10 cellular contexts compared by ENCODE assay signal in the genomic region with DNA sequence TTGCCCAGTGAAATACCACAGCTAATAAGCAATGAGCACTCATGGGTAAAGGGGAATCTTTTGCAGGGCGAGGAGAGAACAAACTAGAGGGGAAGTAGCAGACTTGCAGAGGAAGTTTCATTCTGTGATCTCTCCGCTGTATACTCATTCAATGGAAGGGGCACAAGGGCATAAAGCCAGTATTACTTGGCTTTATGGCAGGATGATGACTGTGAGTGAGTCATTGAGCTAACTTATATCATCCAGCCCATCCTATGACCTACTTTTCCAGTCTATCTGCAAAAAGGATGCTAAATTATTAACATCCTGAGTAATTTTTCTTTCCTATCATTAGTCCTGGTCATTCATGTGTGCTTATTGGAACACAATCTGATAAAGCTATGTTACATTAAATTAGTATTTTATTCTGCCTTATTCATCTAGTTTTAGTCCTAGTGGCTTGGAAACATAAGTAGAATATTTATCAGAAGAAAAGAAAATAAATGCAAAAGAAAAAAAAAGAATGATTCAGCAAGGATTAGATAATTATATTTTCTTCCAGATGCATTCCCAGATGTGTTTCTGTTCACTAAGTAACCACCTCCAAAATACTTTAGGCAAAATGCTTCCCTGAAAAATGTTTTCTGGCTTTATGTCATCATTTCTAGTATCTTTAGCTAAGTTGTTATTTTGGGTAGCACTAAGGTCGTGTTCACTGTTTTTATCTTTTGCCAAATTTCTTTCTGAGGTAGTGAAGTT.
DNase-seq lines count a peak whose midpoint lies in the region; ATAC-seq, FAIRE-seq and TF ChIP-seq lines count a peak whose summit lies in the region.
"Had no signal": no experiment of that assay in that cellular context is flagged by ENCODE, and none has a peak within 500 bp of the region (broad histone marks: within the 10 kb centered on the region; RNA-seq: fewer than 3 reads in every experiment).

No MANE protein-coding gene starts in this region.

- H3K27me3 ChIP-seq in HepG2 (ENCODE audit: control insufficient read depth in 1 of 2, insufficient read depth in 2 of 2, low read length in 2 of 2), result no peaks in the 10 kb centered on the region
- H3K27me3 ChIP-seq: suprapubic skin had no signal

- H3K27ac Mint-ChIP-seq in activated B cell treated with CpG ODN at 0.5 μM for 24 hours, result no peak overlapping the region

- no peak overlapping the region for H3K4me3 ChIP-seq in HepG2 (replicated peaks in 1 of 3; ENCODE audit: insufficient read depth in 1 of 3, low read depth in 2 of 3, low read length in 3 of 3)
- H3K4me3 ChIP-seq: suprapubic skin had no signal

- intact Hi-C loops in activated B cell treated with CpG ODN at 0.5 μM for 24 hours (cut with micrococcal nuclease), result loop anchor here (2.0 to 10.0 kb wide), 2 partner anchors 17 to 601 kb away; partner anchors contain the start of gene E2F3
- intact Hi-C loops in HepG2 (cut with micrococcal nuclease; ENCODE audit: unreplicated experiment), result no loop called here

- no peak overlapping the region for H3K4me2 ChIP-seq in HepG2 (ENCODE audit: low read depth, low read length)

- peaks cover 20% of the 10 kb centered on the region for H3K36me3 Mint-ChIP-seq in activated B cell treated with CpG ODN at 0.5 μM for 24 hours (ENCODE audit: low read depth)

- peak overlapping the region; percentile 9 for H3K4me3 Mint-ChIP-seq in activated B cell treated with CpG ODN at 0.5 μM for 24 hours
- H3K4me3 Mint-ChIP-seq: activated T-cell treated with anti-CD3 and anti-CD28 coated beads, Interleukin-2, amount 50 U/mL, for 4 hours had no signal

- 94% methylated on average over 3 of the region's 3 CpGs for WGBS in HepG2 (ENCODE audit: low lambda C conversion rate)

- no peaks in the 10 kb centered on the region; a peak in 1 of 5 replicates for H3K36me3 ChIP-seq in HepG2 (replicated peaks in 1 of 2; ENCODE audit: control insufficient read depth in 1 of 2, insufficient read depth in 2 of 2, low read length in 2 of 2)
- H3K36me3 ChIP-seq: suprapubic skin had no signal

- TF ChIP-seq EP300 in HepG2 (IDR thresholded peaks at IDR 0.05; ENCODE audit: low read depth in 2 of 2, low read length in 2 of 2), result 0 out of 4 replicates have a peak, but pooled peaks of 1 of the 2 experiments have one; percentile 12
- TF ChIP-seq EP300 in HepG2 (CRISPR knock-in tag; IDR thresholded peaks at IDR 0.05; ENCODE audit: borderline replicate concordance), result 0 out of 2 replicates have a peak, but pooled peaks have one; percentile 27

- DNase-seq in EL (peak; percentile 91), activated B cell treated with CpG ODN at 0.5 μM for 24 hours (no peak), HepG2 (ENCODE audit: low spot score) (peak; percentile 64), CD1c-positive myeloid dendritic cell (ENCODE audit: extremely low spot score) (no peak), NCI-H146 (lab: John Stamatoyannopoulos, UW) (no peak)
- DNase-seq: activated T-cell treated with anti-CD3 and anti-CD28 coated beads, Interleukin-2, amount 50 U/mL, for 4 hours had no signal

- no peak overlapping the region for H2AFZ ChIP-seq in HepG2 (ENCODE audit: low read length)

- ATAC-seq in HG03159 (IDR thresholded peaks at IDR 0.05; ENCODE audit: unreplicated experiment) (peak; percentile 36), activated B cell treated with CpG ODN at 0.5 μM for 24 hours (ENCODE audit: low read depth) (peak; percentile 88), HepG2 (no peak), HG03565 (IDR thresholded peaks at IDR 0.05; ENCODE audit: unreplicated experiment) (no peak), GM21367 (IDR thresholded peaks at IDR 0.05; ENCODE audit: unreplicated experiment) (no peak)
- ATAC-seq: activated T-cell treated with anti-CD3 and anti-CD28 coated beads, Interleukin-2, amount 50 U/mL, for 4 hours had no signal

- no peaks in the 10 kb centered on the region for H3K9me3 ChIP-seq in HepG2 (ENCODE audit: low read length)
- H3K9me3 ChIP-seq: suprapubic skin had no signal

- no peaks in the 10 kb centered on the region for H3K27me3 Mint-ChIP-seq in activated B cell treated with CpG ODN at 0.5 μM for 24 hours

- H3K4me1 ChIP-seq in HepG2 (ENCODE audit: insufficient read depth, low read length), result peaks cover 50% of the 10 kb centered on the region

- H3K9me3 Mint-ChIP-seq in activated B cell treated with CpG ODN at 0.5 μM for 24 hours, result no peaks in the 10 kb centered on the region

- H3K79me2 ChIP-seq in HepG2 (ENCODE audit: insufficient read depth, low read length), result no peaks in the 10 kb centered on the region

- POLR2A ChIA-PET in activated B cell treated with CpG ODN at 0.5 μM for 24 hours (lab: Charles Lee), result interaction anchor here (0.5 to 0.9 kb wide), 3 partner anchors 9 to 602 kb away, joined by 6 to 10 read pairs (median 10); no protein-coding TSS in a partner anchor
- POLR2A ChIA-PET in HepG2 (lab: Yijun Ruan, JAX), result interaction anchor here (1.2 kb wide), 1 partner anchor 16 kb away, joined by 4 read pairs; no protein-coding TSS in a partner anchor

- TF ChIP-seq RAD21 in HepG2 (CRISPR knock-in tag; IDR thresholded peaks at IDR 0.05), result no peak

- TF ChIP-seq CTCF in activated B cell treated with CpG ODN at 0.5 μM for 24 hours (IDR thresholded peaks at IDR 0.05), result no peak
- no peak for TF ChIP-seq CTCF in HepG2 (CRISPR knock-in tag; IDR thresholded peaks at IDR 0.05)

- no peaks in the 10 kb centered on the region for H4K20me1 ChIP-seq in HepG2 (ENCODE audit: insufficient read depth, low read length)

- no peak overlapping the region for H3K27ac ChIP-seq in HepG2 (ENCODE audit: extremely low read length, insufficient read depth, low read length)
- H3K27ac ChIP-seq: suprapubic skin had no signal

- no peak for TF ChIP-seq POLR2A in HepG2 (IDR thresholded peaks at IDR 0.05; ENCODE audit: insufficient read depth in 1 of 2, low read depth in 2 of 2, low read length in 2 of 2)

- CTCF ChIA-PET in activated B cell treated with CpG ODN at 0.5 μM for 24 hours (lab: Charles Lee), result no interaction called here
- CTCF ChIA-PET in HepG2 (lab: Yijun Ruan, JAX; ENCODE audit: low intra/inter-chr PET ratio, low total read pairs), result no interaction called here

- no peak overlapping the region for H3K9ac ChIP-seq in HepG2 (ENCODE audit: insufficient read depth, low read depth, low read length)

- no peak for FAIRE-seq in HepG2 (lab: Jason Lieb, UNC)

- H3K4me1 Mint-ChIP-seq in activated B cell treated with CpG ODN at 0.5 μM for 24 hours, result peaks cover 33% of the 10 kb centered on the region

- BruUV-seq in HepG2 (replicated peaks; lab: Mats Ljungman, UMichigan), result no TSS peak

- in situ Hi-C loops in HepG2 (cut with HindIII; ENCODE audit: extremely low pct_ligation_motif_present, low pct_unique_long_range_greater_than_20kb), result no loop called here

TF ChIP-seq in HepG2, 621 proteins besides CTCF, POLR2A, EP300 and RAD21 (continues in another document):
- TF ChIP-seq ZBTB26 (CRISPR knock-in tag; IDR thresholded peaks at IDR 0.05; ENCODE audit: borderline replicate concordance) (no peak), ZNF570 (CRISPR knock-in tag; IDR thresholded peaks at IDR 0.05; ENCODE audit: borderline replicate concordance) (no peak), ZNF644 (CRISPR knock-in tag; IDR thresholded peaks at IDR 0.05; ENCODE audit: low read depth) (peak; percentile 52; the same call in 1 of the 2 replicates), DR1 (CRISPR knock-in tag; IDR thresholded peaks at IDR 0.05) (no peak), GPN1 (CRISPR knock-in tag; IDR thresholded peaks at IDR 0.05; ENCODE audit: borderline replicate concordance) (no peak), ETV5 (CRISPR knock-in tag; IDR thresholded peaks at IDR 0.05; ENCODE audit: borderline replicate concordance) (peak; percentile 30; the same call in 1 of the 2 replicates), ZBTB33 (CRISPR knock-in tag; IDR thresholded peaks at IDR 0.05) (0 out of 2 replicates have a peak, but pooled peaks have one; percentile 13)
- TF ChIP-seq, protein P1, sequence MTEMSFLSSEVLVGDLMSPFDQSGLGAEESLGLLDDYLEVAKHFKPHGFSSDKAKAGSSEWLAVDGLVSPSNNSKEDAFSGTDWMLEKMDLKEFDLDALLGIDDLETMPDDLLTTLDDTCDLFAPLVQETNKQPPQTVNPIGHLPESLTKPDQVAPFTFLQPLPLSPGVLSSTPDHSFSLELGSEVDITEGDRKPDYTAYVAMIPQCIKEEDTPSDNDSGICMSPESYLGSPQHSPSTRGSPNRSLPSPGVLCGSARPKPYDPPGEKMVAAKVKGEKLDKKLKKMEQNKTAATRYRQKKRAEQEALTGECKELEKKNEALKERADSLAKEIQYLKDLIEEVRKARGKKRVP (CRISPR knock-in tag; IDR thresholded peaks at IDR 0.05), result 0 out of 4 replicates have a peak, but pooled peaks of 1 of the 2 experiments have one; percentile 34

Comparison
In these comparisons a context has a peak if more than half of its experiments do, and no peak if none do; other contexts are left out.
1. DNase-seq: peak in EL (single experiment) and HepG2 (single experiment); none in activated B cell treated with CpG ODN at 0.5 μM for 24 hours (single experiment), CD1c-positive myeloid dendritic cell (single experiment) and NCI-H146 (single experiment).
2. ATAC-seq: peak in HG03159 (single experiment) and activated B cell treated with CpG ODN at 0.5 μM for 24 hours (single experiment); none in HepG2 (single experiment), HG03565 (single experiment) and GM21367 (single experiment).